Comparison of ENCODE assay signal across 8 cellular contexts in genomic region chr19:41363371-41363752, GRCh38. TPM values are rescaled to one million over a fixed set of nuclear protein-coding genes. Genes with fewer than 3 reads are reported as not detected.
DNase-seq lines count a peak whose midpoint lies in the region; ATAC-seq and TF ChIP-seq lines count a peak whose summit lies in the region.

No MANE protein-coding gene starts in this region.

- H3K4me1 ChIP-seq in iPS-15b (ENCODE audit: control insufficient read depth, insufficient read depth, low read length), result peaks cover 4% of the 10 kb centered on the region

- H3K36me3 Mint-ChIP-seq in HFFc6 (ENCODE audit: low read depth), result peaks cover 5% of the 10 kb centered on the region
- peaks cover 11% of the 10 kb centered on the region for H3K36me3 Mint-ChIP-seq in activated CD8-positive, alpha-beta T cell treated with anti-CD3 and anti-CD28 coated beads, Interleukin-2, amount 10 ng/mL, durations not matched to agents 7 days and 5 days (ENCODE audit: low read depth)
- peaks cover 2 to 9% of the 10 kb centered on the region in 2 donors for H3K36me3 Mint-ChIP-seq in stimulated activated naive B cell treated with anti-CD40 and anti-IgM and Interleukin-4, amounts not matched to agents 10 μg/mL and 1 μg/mL and 100 μg/mL, for 72 hours

- DNase-seq in HFFc6 (no peak), SKM-1 treated with dmso at 0.1 percent for 144 hours (lab: John Stamatoyannopoulos, UW; ENCODE audit: unreplicated experiment) (no peak), head of caudate nucleus (no peak)
- DNase-seq in activated CD8-positive, alpha-beta T cell treated with anti-CD3 and anti-CD28 coated beads, Interleukin-2, amount 10 ng/mL, durations not matched to agents 7 days and 5 days, result no peak
- DNase-seq in stimulated activated naive B cell treated with anti-CD40 and anti-IgM and Interleukin-4, amounts not matched to agents 10 μg/mL and 1 μg/mL and 100 μg/mL, for 72 hours, result no peak
- no peak for DNase-seq in activated effector memory CD4-positive, alpha-beta T cell treated with Interleukin-2 at 50 U/mL for 16 hours

- TF ChIP-seq CTCF in HFFc6 (IDR thresholded peaks at IDR 0.05), result no peak

- peaks cover 42% of the 10 kb centered on the region for H3K4me1 Mint-ChIP-seq in HFFc6 (ENCODE audit: low read depth)
- peaks cover 39% of the 10 kb centered on the region for H3K4me1 Mint-ChIP-seq in activated CD8-positive, alpha-beta T cell treated with anti-CD3 and anti-CD28 coated beads, Interleukin-2, amount 10 ng/mL, durations not matched to agents 7 days and 5 days (ENCODE audit: low read depth)
- H3K4me1 Mint-ChIP-seq in stimulated activated naive B cell treated with anti-CD40 and anti-IgM and Interleukin-4, amounts not matched to agents 10 μg/mL and 1 μg/mL and 100 μg/mL, for 72 hours, result peaks cover 21 to 28% of the 10 kb centered on the region in 2 donors

- H3K27me3 Mint-ChIP-seq in HFFc6 (ENCODE audit: insufficient read depth), result peaks cover 1% of the 10 kb centered on the region; the same call in 1 of the 2 replicates
- no peaks in the 10 kb centered on the region for H3K27me3 Mint-ChIP-seq in activated CD8-positive, alpha-beta T cell treated with anti-CD3 and anti-CD28 coated beads, Interleukin-2, amount 10 ng/mL, durations not matched to agents 7 days and 5 days (ENCODE audit: low read depth)
- H3K27me3 Mint-ChIP-seq in stimulated activated naive B cell treated with anti-CD40 and anti-IgM and Interleukin-4, amounts not matched to agents 10 μg/mL and 1 μg/mL and 100 μg/mL, for 72 hours, result no peaks in the 10 kb centered on the region

- H3K9me3 ChIP-seq in iPS-15b (ENCODE audit: control insufficient read depth, insufficient read depth, low read length), result no peaks in the 10 kb centered on the region

- peak overlapping the region; percentile 54 for H3K9ac ChIP-seq in iPS-15b (ENCODE audit: low read depth, low read length)

- ATAC-seq in activated CD8-positive, alpha-beta T cell treated with anti-CD3 and anti-CD28 coated beads, Interleukin-2, amount 10 ng/mL, durations not matched to agents 7 days and 5 days, result no peak
- no peak for ATAC-seq in stimulated activated naive B cell treated with anti-CD40 and anti-IgM and Interleukin-4, amounts not matched to agents 10 μg/mL and 1 μg/mL and 100 μg/mL, for 72 hours (replicated peaks)
- no peak for ATAC-seq in HG02798 (IDR thresholded peaks at IDR 0.05; ENCODE audit: poor library complexity, unreplicated experiment)

- H3K9me3 Mint-ChIP-seq in HFFc6, result no peaks in the 10 kb centered on the region
- no peaks in the 10 kb centered on the region for H3K9me3 Mint-ChIP-seq in activated CD8-positive, alpha-beta T cell treated with anti-CD3 and anti-CD28 coated beads, Interleukin-2, amount 10 ng/mL, durations not matched to agents 7 days and 5 days (ENCODE audit: insufficient read depth)
- no peaks in the 10 kb centered on the region for H3K9me3 Mint-ChIP-seq in stimulated activated naive B cell treated with anti-CD40 and anti-IgM and Interleukin-4, amounts not matched to agents 10 μg/mL and 1 μg/mL and 100 μg/mL, for 72 hours

- intact Hi-C loops in head of caudate nucleus (cut with DNase I), result loop anchor here (5.0 kb wide), 1 partner anchor 34 kb away; the partner anchor contains the start of genes BCKDHA and EXOSC5

- POLR2A ChIA-PET in activated CD8-positive, alpha-beta T cell treated with anti-CD3 and anti-CD28 coated beads, Interleukin-2, amount 10 ng/mL, durations not matched to agents 7 days and 5 days (lab: Charles Lee), result interaction anchor here (1.3 to 3.7 kb wide), 3 partner anchors 8 to 38 kb away, joined by 3 to 27 read pairs (median 12); no protein-coding TSS in a partner anchor

- peak overlapping the region; percentile 100 for H3K4me3 ChIP-seq in iPS-15b (ENCODE audit: low read depth, low read length)

- CTCF ChIA-PET in activated CD8-positive, alpha-beta T cell treated with anti-CD3 and anti-CD28 coated beads, Interleukin-2, amount 10 ng/mL, durations not matched to agents 7 days and 5 days (lab: Charles Lee), result interaction anchor here (0.7 to 3.6 kb wide), 12 partner anchors 8 to 208 kb away, joined by 3 to 35 read pairs (median 6); partner anchors contain the start of genes CCDC97, DMAC2, HNRNPUL1 and TGFB1

- no peaks in the 10 kb centered on the region for H3K36me3 ChIP-seq in iPS-15b (ENCODE audit: control insufficient read depth, insufficient read depth, low read length)

- no peaks in the 10 kb centered on the region for H3K27me3 ChIP-seq in iPS-15b (ENCODE audit: control insufficient read depth, insufficient read depth, low read length)

- H3K27ac Mint-ChIP-seq in HFFc6, result peak overlapping the region; percentile 98
- H3K27ac Mint-ChIP-seq in activated CD8-positive, alpha-beta T cell treated with anti-CD3 and anti-CD28 coated beads, Interleukin-2, amount 10 ng/mL, durations not matched to agents 7 days and 5 days, result peak overlapping the region; percentile 99
- H3K27ac Mint-ChIP-seq in stimulated activated naive B cell treated with anti-CD40 and anti-IgM and Interleukin-4, amounts not matched to agents 10 μg/mL and 1 μg/mL and 100 μg/mL, for 72 hours, result peak overlapping the region; percentile 99

- H3K4me3 Mint-ChIP-seq in HFFc6, result peak overlapping the region; percentile 93
- peak overlapping the region; percentile 93 for H3K4me3 Mint-ChIP-seq in activated CD8-positive, alpha-beta T cell treated with anti-CD3 and anti-CD28 coated beads, Interleukin-2, amount 10 ng/mL, durations not matched to agents 7 days and 5 days
- peak overlapping the region; percentile 94 to 98 for H3K4me3 Mint-ChIP-seq in stimulated activated naive B cell treated with anti-CD40 and anti-IgM and Interleukin-4, amounts not matched to agents 10 μg/mL and 1 μg/mL and 100 μg/mL, for 72 hours

RNA-seq across cellular contexts. Expression of gene B9D2, which starts 0.6 kb away (rescaled TPM):
- total RNA-seq in HFFc6 (2021; fragmentation: NEBNext Ultra II Directional; extraction: Animal tissue kit (Norgen Biotek cat#: 25700)), result 1 to 10 TPM; 4.9 to 6.8 (median 6.3) TPM
- total RNA-seq in activated CD8-positive, alpha-beta T cell treated with anti-CD3 and anti-CD28 coated beads, Interleukin-2, amount 10 ng/mL, durations not matched to agents 7 days and 5 days, result 10 to 100 TPM; 10.6 to 12.8 TPM

RNA-seq across cellular contexts. Expression of gene TGFB1, which starts 9.6 kb away (rescaled TPM):
- total RNA-seq in HFFc6 (2021; fragmentation: NEBNext Ultra II Directional; extraction: Animal tissue kit (Norgen Biotek cat#: 25700)), result 100 to 1,000 TPM; 150 to 163 (median 158) TPM
- 100 to 1,000 TPM; 210 to 231 TPM for total RNA-seq in activated CD8-positive, alpha-beta T cell treated with anti-CD3 and anti-CD28 coated beads, Interleukin-2, amount 10 ng/mL, durations not matched to agents 7 days and 5 days

RNA-seq across cellular contexts. Expression of gene TMEM91, which starts 13.0 kb away (rescaled TPM):
- 1 to 10 TPM; 1.4 to 2.6 (median 1.7) TPM for total RNA-seq in HFFc6 (2021; fragmentation: NEBNext Ultra II Directional; extraction: Animal tissue kit (Norgen Biotek cat#: 25700))
- total RNA-seq in activated CD8-positive, alpha-beta T cell treated with anti-CD3 and anti-CD28 coated beads, Interleukin-2, amount 10 ng/mL, durations not matched to agents 7 days and 5 days, result 1 to 10 TPM; 5.3 to 6.4 TPM

RNA-seq across cellular contexts. Expression of gene EXOSC5, which starts 33.8 kb away (rescaled TPM):
- total RNA-seq in HFFc6 (2021; fragmentation: NEBNext Ultra II Directional; extraction: Animal tissue kit (Norgen Biotek cat#: 25700)), result 10 to 100 TPM; 16.5 to 23.5 (median 18.1) TPM
- 10 to 100 TPM; 25.3 to 26.6 TPM for total RNA-seq in activated CD8-positive, alpha-beta T cell treated with anti-CD3 and anti-CD28 coated beads, Interleukin-2, amount 10 ng/mL, durations not matched to agents 7 days and 5 days

RNA-seq across cellular contexts. Expression of gene BCKDHA, which starts 34.3 kb away (rescaled TPM):
- total RNA-seq in HFFc6 (2021; fragmentation: NEBNext Ultra II Directional; extraction: Animal tissue kit (Norgen Biotek cat#: 25700)), result 10 to 100 TPM in 3 of 6 experiments, 1 to 10 TPM in 3; 7.8 to 17.6 (median 9.8) TPM
- total RNA-seq in activated CD8-positive, alpha-beta T cell treated with anti-CD3 and anti-CD28 coated beads, Interleukin-2, amount 10 ng/mL, durations not matched to agents 7 days and 5 days, result 10 to 100 TPM; 15.8 to 24.5 TPM
